Comparison of ENCODE assay signal across 23 cellular contexts in the genomic region with DNA sequence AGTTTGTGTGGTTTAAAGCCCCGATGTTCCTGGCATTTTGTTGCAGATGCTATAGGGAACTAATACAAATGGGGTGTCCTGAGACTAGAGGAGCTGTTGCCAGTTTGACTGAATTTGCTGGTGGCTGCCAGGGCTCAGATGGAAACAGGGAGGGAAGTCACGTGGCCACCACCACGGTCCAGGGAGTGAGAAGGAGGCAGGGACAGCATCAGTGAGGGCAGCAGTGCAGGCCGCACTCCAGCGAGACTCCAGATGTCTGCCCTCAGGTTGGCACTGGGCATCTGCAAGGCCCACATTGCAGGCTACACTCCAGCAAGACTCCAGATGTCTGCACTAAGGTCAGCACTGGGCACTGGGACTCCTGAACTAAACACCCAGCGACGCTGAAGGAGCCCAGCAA.
DNase-seq lines count a peak whose midpoint lies in the region; ATAC-seq and TF ChIP-seq lines count a peak whose summit lies in the region.
"Had no signal": no experiment of that assay in that cellular context is flagged by ENCODE, and none has a peak within 500 bp of the region (broad histone marks: within the 10 kb centered on the region; RNA-seq: fewer than 3 reads in every experiment).

No MANE protein-coding gene starts in this region.

- H3K27me3 ChIP-seq in uterus = no peaks in the 10 kb centered on the region
- H3K27me3 ChIP-seq: ovary, upper lobe of right lung had no signal

- no peaks in the 10 kb centered on the region for H3K4me1 ChIP-seq in uterus
- H3K4me1 ChIP-seq: upper lobe of right lung had no signal

- H3K27ac Mint-ChIP-seq in neural crest cell (ENCODE audit: unreplicated experiment) = peak overlapping the region; percentile 41
- H3K27ac Mint-ChIP-seq: activated naive CD8-positive, alpha-beta T cell treated with anti-CD3 and anti-CD28 coated beads, Interleukin-2, amount 10 ng/mL, durations not matched to agents 7 days and 5 days; memory B cell; T-helper 2 cell treated with Interferon-gamma antibody and Interleukin-4, amounts not matched to agents 5 μg/mL and 100 μg/mL, for 36 hours had no signal

- H3K4me3 ChIP-seq in uterus = no peak overlapping the region
- H3K4me3 ChIP-seq: coronary artery, ovary, upper lobe of right lung had no signal

- no peaks in the 10 kb centered on the region for H3K36me3 ChIP-seq in uterus
- H3K36me3 ChIP-seq: ovary had no signal

- intact Hi-C loops in Right ventricle myocardium inferior (cut with DNase I) (no loop called here), cardiac septum (cut with DNase I) (no loop called here), uterus (cut with DNase I; ENCODE audit: low total_unique reads) (no loop called here)

- no peak for ATAC-seq in Right ventricle myocardium inferior
- ATAC-seq in GM21515 (IDR thresholded peaks at IDR 0.05; ENCODE audit: unreplicated experiment) = no peak
- ATAC-seq in GM18505 (IDR thresholded peaks at IDR 0.05; ENCODE audit: unreplicated experiment) = no peak
- ATAC-seq: HCT116, left cardiac atrium, upper lobe of right lung had no signal

- no peak for TF ChIP-seq CTCF in neural crest cell (conservative IDR thresholded peaks at IDR 0.05)
- TF ChIP-seq CTCF in uterus (IDR thresholded peaks at IDR 0.05) = no peak

- no peaks in the 10 kb centered on the region for H3K9me3 Mint-ChIP-seq in neural crest cell
- H3K9me3 Mint-ChIP-seq: activated CD4-positive, alpha-beta T cell treated with anti-CD3 and anti-CD28 coated beads, Interleukin-2, amount 10 ng/mL, durations not matched to agents 24 days and 14 days; activated naive CD8-positive, alpha-beta T cell treated with anti-CD3 and anti-CD28 coated beads, Interleukin-2, amount 10 ng/mL, durations not matched to agents 7 days and 5 days; brain; naive B cell; T-helper 2 cell treated with Interferon-gamma antibody and Interleukin-4, amounts not matched to agents 5 μg/mL and 100 μg/mL, for 36 hours had no signal

- peaks cover 12% of the 10 kb centered on the region for H3K4me1 Mint-ChIP-seq in neural crest cell

- H3K27me3 Mint-ChIP-seq in neural crest cell (ENCODE audit: low read depth) = no peaks in the 10 kb centered on the region
- H3K27me3 Mint-ChIP-seq: activated CD4-positive, alpha-beta T cell treated with anti-CD3 and anti-CD28 coated beads, Interleukin-2, amount 10 ng/mL, durations not matched to agents 24 days and 14 days; activated naive CD8-positive, alpha-beta T cell treated with anti-CD3 and anti-CD28 coated beads, Interleukin-2, amount 10 ng/mL, durations not matched to agents 7 days and 5 days; brain; memory B cell; naive B cell had no signal

- H3K27ac ChIP-seq in uterus = no peak overlapping the region
- H3K27ac ChIP-seq: coronary artery, ovary, upper lobe of right lung, VCaP had no signal

- no peak overlapping the region for H3K4me3 Mint-ChIP-seq in neural crest cell
- H3K4me3 Mint-ChIP-seq: activated naive CD8-positive, alpha-beta T cell treated with anti-CD3 and anti-CD28 coated beads, Interleukin-2, amount 10 ng/mL, durations not matched to agents 7 days and 5 days; brain; memory B cell; naive B cell; T-helper 2 cell treated with Interferon-gamma antibody and Interleukin-4, amounts not matched to agents 5 μg/mL and 100 μg/mL, for 36 hours had no signal

- no peaks in the 10 kb centered on the region for H3K9me3 ChIP-seq in uterus
- H3K9me3 ChIP-seq: ovary, upper lobe of right lung had no signal

- H3K36me3 Mint-ChIP-seq in neural crest cell (ENCODE audit: low read depth) = peaks cover 14% of the 10 kb centered on the region

- peak; percentile 37 for DNase-seq in Right ventricle myocardium inferior (ENCODE audit: missing footprints)
- DNase-seq in cardiac septum (ENCODE audit: low spot score) = no peak
- DNase-seq in cerebellum (ENCODE audit: low spot score) = peak; percentile 55
- no peak for DNase-seq in neural crest cell (ENCODE audit: low read depth, low spot score)
- peak; percentile 82 for DNase-seq in superior temporal gyrus (ENCODE audit: extremely low spot score)
- no peak for DNase-seq in uterus
- DNase-seq: activated CD4-positive, alpha-beta T cell treated with anti-CD3 and anti-CD28 coated beads, Interleukin-2, amount 10 ng/mL, durations not matched to agents 24 days and 14 days; activated naive CD8-positive, alpha-beta T cell treated with anti-CD3 and anti-CD28 coated beads, Interleukin-2, amount 10 ng/mL, durations not matched to agents 7 days and 5 days; KG1; left cardiac atrium; naive B cell; NCI-H2171 treated with DMSO at 0.1 percent for 48 hours; NCI-H526; upper lobe of right lung had no signal

- no peak for TF ChIP-seq POLR2A in uterus (IDR thresholded peaks at IDR 0.05)
- TF ChIP-seq POLR2A in GM18505 (IDR thresholded peaks at IDR 0.05; ENCODE audit: borderline replicate concordance, extremely low read depth, insufficient read depth, insufficient read length) = no peak

Comparison
In these comparisons a context has a peak if more than half of its experiments do, and no peak if none do; other contexts are left out.
1. DNase-seq: peak in Right ventricle myocardium inferior (single experiment), cerebellum (single experiment) and superior temporal gyrus (single experiment); none in cardiac septum (single experiment), neural crest cell (single experiment) and uterus (0 of 2).